ENCODE assay signal across 12 cellular contexts in the genomic region with DNA sequence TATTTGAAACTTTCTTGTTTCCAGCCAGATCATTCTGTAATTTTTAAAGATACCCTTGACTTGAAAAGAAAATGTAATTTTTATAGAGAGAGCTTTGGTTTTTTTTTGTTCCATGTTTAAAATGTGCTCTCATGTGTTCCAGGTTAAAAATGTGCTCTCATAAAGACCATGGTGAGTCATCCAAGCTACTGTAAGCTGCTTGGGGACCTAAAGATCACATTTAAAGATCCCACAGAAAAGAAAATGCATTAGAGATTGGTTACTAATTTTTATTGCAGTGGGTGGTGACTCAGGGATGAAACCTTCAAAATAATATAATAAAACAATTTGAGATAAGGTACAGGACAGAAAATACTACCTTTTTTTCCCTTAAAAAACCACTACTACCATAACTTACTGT. TPM values are rescaled to one million over a fixed set of nuclear protein-coding genes. Genes with fewer than 3 reads are reported as not detected.
A peak's percentile ranks its signal among the peaks of the same experiment; 100 is the strongest.
DNase-seq lines count a peak whose midpoint lies in the region; ATAC-seq and TF ChIP-seq lines count a peak whose summit lies in the region.
"Had no signal": no experiment of that assay in that cellular context is flagged by ENCODE, and none has a peak within 500 bp of the region (broad histone marks: within the 10 kb centered on the region; RNA-seq: fewer than 3 reads in every experiment).

No MANE protein-coding gene starts in this region.

- H2BK120ac ChIP-seq in mesenchymal stem cell (ENCODE audit: low read depth, low read length), result no peak overlapping the region

- intact Hi-C loops in CD8-positive, alpha-beta T cell (cut with DNase I, micrococcal nuclease), result no loop called here
- intact Hi-C loops in psoas muscle (cut with DNase I), result loop anchor here (10.0 kb wide), 2 partner anchors 55 to 185 kb away; no protein-coding TSS in a partner anchor

- H3K79me2 ChIP-seq in Karpas-422 (ENCODE audit: low read length), result peaks cover 96% of the 10 kb centered on the region
- H3K79me2 ChIP-seq: parathyroid adenoma had no signal

- H4K91ac ChIP-seq in mesenchymal stem cell (ENCODE audit: low read length), result no peak overlapping the region

- H3K4me2 ChIP-seq in Karpas-422 (ENCODE audit: low read depth, low read length, poor library complexity, severe bottlenecking) (no peak overlapping the region), mesenchymal stem cell (ENCODE audit: low read length, poor library complexity, severe bottlenecking) (no peak overlapping the region)

- peaks cover under 1% of the 10 kb centered on the region for H3K9me3 Mint-ChIP-seq in CD8-positive, alpha-beta T cell
- H3K9me3 Mint-ChIP-seq: memory B cell had no signal

- no peak overlapping the region for H3K4ac ChIP-seq in mesenchymal stem cell (ENCODE audit: low read depth in 1 of 2, low read length in 2 of 2)

- H3K79me1 ChIP-seq in mesenchymal stem cell (replicated peaks; ENCODE audit: low read length, poor library complexity, severe bottlenecking), result no peaks in the 10 kb centered on the region

- H2AK5ac ChIP-seq in mesenchymal stem cell (ENCODE audit: low read length, severe bottlenecking), result no peak overlapping the region

- peaks cover 76% of the 10 kb centered on the region for H3K4me1 Mint-ChIP-seq in CD8-positive, alpha-beta T cell (ENCODE audit: low read depth)

- H2AFZ ChIP-seq in Karpas-422 (ENCODE audit: low read length) (no peak overlapping the region), mesenchymal stem cell (ENCODE audit: low read depth, low read length) (no peak overlapping the region)
- H2AFZ ChIP-seq: parathyroid adenoma had no signal

- H3K4me3 Mint-ChIP-seq in CD8-positive, alpha-beta T cell, result no peak overlapping the region
- H3K4me3 Mint-ChIP-seq: memory B cell had no signal

- no peak overlapping the region for H2BK5ac ChIP-seq in mesenchymal stem cell (ENCODE audit: low read depth, low read length, poor library complexity, severe bottlenecking)

- TF ChIP-seq CTCF in CD8-positive, alpha-beta T cell (IDR thresholded peaks at IDR 0.05), result no peak
- TF ChIP-seq CTCF in astrocyte of the spinal cord (IDR thresholded peaks at IDR 0.05; ENCODE audit: low read depth, low read length) (no peak), psoas muscle (IDR thresholded peaks at IDR 0.05) (no peak)

- no peak overlapping the region for H3K18ac ChIP-seq in mesenchymal stem cell (ENCODE audit: low read depth in 1 of 2, low read length in 2 of 2)

- no peak overlapping the region for H4K8ac ChIP-seq in mesenchymal stem cell (ENCODE audit: low read length)

- no peak overlapping the region for H2BK15ac ChIP-seq in mesenchymal stem cell (ENCODE audit: low read depth, poor library complexity, severe bottlenecking)

- no peak overlapping the region for H3K4me3 ChIP-seq in CD8-positive, alpha-beta T cell (ENCODE audit: low read depth, low read length)
- H3K4me3 ChIP-seq in Karpas-422 (ENCODE audit: low read length), result no peak overlapping the region
- H3K4me3 ChIP-seq in astrocyte of the spinal cord (ENCODE audit: low read depth, low read length), result no peak overlapping the region
- H3K4me3 ChIP-seq in mesenchymal stem cell (ENCODE audit: insufficient read depth in 1 of 2, low read depth in 1 of 2, low read length in 2 of 2), result no peak overlapping the region
- H3K4me3 ChIP-seq in psoas muscle, result no peak overlapping the region

- POLR2A ChIA-PET in CD8-positive, alpha-beta T cell (lab: Charles Lee), result interaction anchor here (2.5 kb wide), 1 partner anchor 10 kb away, joined by 12 read pairs; the partner anchor contains the start of gene TCF12

- H3K9ac ChIP-seq in Karpas-422 (ENCODE audit: low read length) (no peak overlapping the region), mesenchymal stem cell (ENCODE audit: low read length) (no peak overlapping the region)
- H3K9ac ChIP-seq: parathyroid adenoma had no signal

- H3K14ac ChIP-seq in mesenchymal stem cell (ENCODE audit: low read length in 2 of 2), result no peak overlapping the region

- DNase-seq in CD8-positive, alpha-beta T cell, result no peak
- DNase-seq in Karpas-422 (no peak), astrocyte of the spinal cord (ENCODE audit: low read depth, low spot score) (peak; percentile 65), mesenchymal stem cell (peak; percentile 56), cortex of kidney (lab: John Stamatoyannopoulos, UW) (no peak), psoas muscle (no peak)
- DNase-seq: anterior cingulate cortex, NCI-H2107 had no signal

- H3K4me1 ChIP-seq in CD8-positive, alpha-beta T cell (ENCODE audit: insufficient read depth, low read length), result peaks cover 23% of the 10 kb centered on the region
- H3K4me1 ChIP-seq in Karpas-422 (ENCODE audit: low read length) (peaks cover 68% of the 10 kb centered on the region), mesenchymal stem cell (ENCODE audit: control insufficient read depth, insufficient read depth, low read depth, low read length) (peaks cover 3% of the 10 kb centered on the region), psoas muscle (peaks cover 78% of the 10 kb centered on the region)

- no peak overlapping the region for H3K23ac ChIP-seq in mesenchymal stem cell (ENCODE audit: low read length in 2 of 2)

- no peaks in the 10 kb centered on the region for H3K27me3 ChIP-seq in CD8-positive, alpha-beta T cell (ENCODE audit: insufficient read depth, low read length)
- no peaks in the 10 kb centered on the region for H3K27me3 ChIP-seq in Karpas-422 (ENCODE audit: low read length)
- no peaks in the 10 kb centered on the region for H3K27me3 ChIP-seq in mesenchymal stem cell (ENCODE audit: control insufficient read depth in 1 of 2, insufficient read depth in 1 of 2, low read length in 2 of 2)
- no peaks in the 10 kb centered on the region for H3K27me3 ChIP-seq in psoas muscle (ENCODE audit: insufficient read depth in 3 of 3, low read length in 2 of 3)

- H3K9me3 ChIP-seq in CD8-positive, alpha-beta T cell (ENCODE audit: low read length), result no peaks in the 10 kb centered on the region
- no peaks in the 10 kb centered on the region for H3K9me3 ChIP-seq in Karpas-422 (ENCODE audit: low read length)
- H3K9me3 ChIP-seq in mesenchymal stem cell (ENCODE audit: control insufficient read depth, low read length), result no peaks in the 10 kb centered on the region
- no peaks in the 10 kb centered on the region for H3K9me3 ChIP-seq in psoas muscle

- H4K20me1 ChIP-seq in Karpas-422 (ENCODE audit: insufficient read depth, low read depth, low read length), result no peaks in the 10 kb centered on the region

- CTCF ChIA-PET in CD8-positive, alpha-beta T cell (lab: Charles Lee), result interaction anchor here (2.6 kb wide), 1 partner anchor 10 kb away, joined by 15 read pairs; the partner anchor contains the start of gene TCF12

- in situ Hi-C loops in astrocyte of the spinal cord (cut with HindIII; ENCODE audit: low sequenced_read_pairs), result no loop called here

- H3K36me3 Mint-ChIP-seq in CD8-positive, alpha-beta T cell, result peaks cover 37% of the 10 kb centered on the region

- no peaks in the 10 kb centered on the region for H3K36me3 ChIP-seq in CD8-positive, alpha-beta T cell (ENCODE audit: insufficient read depth, low read length)
- H3K36me3 ChIP-seq in Karpas-422 (ENCODE audit: insufficient read depth, low read length) (peaks cover 69% of the 10 kb centered on the region), mesenchymal stem cell (ENCODE audit: control insufficient read depth in 1 of 2, insufficient read depth in 2 of 2, low read depth in 1 of 2, low read length in 2 of 2) (peaks cover 6 to 17% of the 10 kb centered on the region in 2 experiments), psoas muscle (ENCODE audit: insufficient read depth in 1 of 2, low read depth in 1 of 2) (no peaks in the 10 kb centered on the region)

- H3K27ac ChIP-seq in CD8-positive, alpha-beta T cell (ENCODE audit: low read depth, low read length), result no peak overlapping the region
- H3K27ac ChIP-seq in Karpas-422 (ENCODE audit: low read length), result peak overlapping the region; percentile 29; the same call in 1 of the 2 replicates
- peak overlapping the region; percentile 91 for H3K27ac ChIP-seq in mesenchymal stem cell (ENCODE audit: low read length, poor library complexity, severe bottlenecking)
- no peak overlapping the region for H3K27ac ChIP-seq in psoas muscle
- H3K27ac ChIP-seq: parathyroid adenoma had no signal

- no peak for ATAC-seq in CD8-positive, alpha-beta T cell
- no peak for ATAC-seq in HG02938 (IDR thresholded peaks at IDR 0.05; ENCODE audit: unreplicated experiment)
- no peak for ATAC-seq in HG03565 (IDR thresholded peaks at IDR 0.05; ENCODE audit: unreplicated experiment)
- no peak for ATAC-seq in psoas muscle

- H3K27me3 Mint-ChIP-seq in CD8-positive, alpha-beta T cell (ENCODE audit: low read depth), result no peaks in the 10 kb centered on the region
- H3K27me3 Mint-ChIP-seq: memory B cell had no signal

- H2BK12ac ChIP-seq in mesenchymal stem cell (ENCODE audit: low read length in 2 of 2), result no peak overlapping the region

- no peaks in the 10 kb centered on the region for H3K9me2 ChIP-seq in Karpas-422 (replicated peaks; ENCODE audit: insufficient read depth, low read length)

- H3K27ac Mint-ChIP-seq in CD8-positive, alpha-beta T cell, result peak overlapping the region; percentile 16
- H3K27ac Mint-ChIP-seq: memory B cell had no signal

RNA-seq across cellular contexts. Expression of gene TCF12, which starts 10.9 kb away (rescaled TPM):
- total RNA-seq in CD8-positive, alpha-beta T cell, result 10 to 100 TPM; 45.0 to 47.2 TPM
- 189 and 287 TPM in 2 replicates for total RNA-seq in Karpas-422 (2014; rRNA removed; shearing (Covaris generic); ENCODE audit: low replicate concordance)
- polyA plus RNA-seq in mesenchymal stem cell (2013, experiment 1 of 2), result 43.3 TPM
- polyA plus RNA-seq in mesenchymal stem cell (2013, experiment 2 of 2), result 41.8 TPM
- 10 to 100 TPM; 30.5 to 53.1 (median 44.8) TPM for total RNA-seq in psoas muscle
- polyA plus RNA-seq in psoas muscle, result 10 to 100 TPM; 10.5 to 20.0 (median 10.7) TPM

Comparison
In these comparisons a context has a peak if more than half of its experiments do, and no peak if none do; other contexts are left out.
1. DNase-seq: peak in astrocyte of the spinal cord (single experiment) and mesenchymal stem cell (single experiment); none in CD8-positive, alpha-beta T cell (0 of 7), Karpas-422 (single experiment), cortex of kidney (single experiment) and psoas muscle (0 of 2).
2. H3K27ac ChIP-seq: peak in Karpas-422 (single experiment) and mesenchymal stem cell (single experiment); none in CD8-positive, alpha-beta T cell (single experiment) and psoas muscle (single experiment).
3. intact Hi-C loops: an anchor here in psoas muscle (10.0 kb wide); none called in CD8-positive, alpha-beta T cell.